In the genomic region with DNA sequence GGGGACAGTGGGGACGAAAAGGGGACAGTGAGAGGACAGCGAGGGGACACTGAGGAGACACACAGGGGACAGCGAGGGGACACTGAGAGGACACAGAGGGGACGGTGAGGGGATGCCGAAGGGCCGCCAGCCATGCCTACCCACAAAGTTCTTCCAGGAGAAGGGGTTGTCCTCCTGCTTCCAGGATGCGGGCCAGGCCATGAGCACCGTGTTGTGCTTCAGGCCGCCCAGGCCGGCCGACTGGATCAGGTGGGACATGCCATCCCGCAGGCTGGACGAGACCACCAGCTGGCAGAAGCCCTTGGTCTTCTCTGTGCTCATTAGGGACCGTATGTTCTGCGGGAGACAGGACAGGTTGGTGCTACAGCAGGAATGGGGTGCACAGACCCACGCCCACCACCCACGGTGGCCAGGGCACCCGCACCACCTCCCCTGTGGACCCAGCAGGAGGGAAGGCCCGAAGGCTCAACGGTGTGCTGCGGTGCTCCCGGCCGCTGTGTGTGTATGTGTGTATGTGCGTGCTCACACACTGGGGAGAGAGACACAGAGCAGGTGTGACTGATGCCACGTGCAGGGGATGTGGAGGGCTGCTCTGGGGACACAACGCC, we compare ENCODE assay signal across 1 cellular context.
TF ChIP-seq lines count a peak whose summit lies in the region.

No MANE protein-coding gene starts in this region.

TF ChIP-seq in HepG2, 621 proteins besides CTCF, POLR2A, EP300 and RAD21:
- TF ChIP-seq ISX (CRISPR knock-in tag; conservative IDR thresholded peaks at IDR 0.05) (no peak), PHF5A (CRISPR knock-in tag; IDR thresholded peaks at IDR 0.05; ENCODE audit: low read depth, unreplicated experiment) (no peak), ZSCAN31 (CRISPR knock-in tag; IDR thresholded peaks at IDR 0.05; ENCODE audit: low read depth) (no peak), CCDC6 (CRISPR knock-in tag; IDR thresholded peaks at IDR 0.05) (no peak), DR1 (CRISPR knock-in tag; IDR thresholded peaks at IDR 0.05) (no peak), HOXA9 (CRISPR knock-in tag; IDR thresholded peaks at IDR 0.05; ENCODE audit: borderline replicate concordance) (no peak), ZNF547 (CRISPR knock-in tag; IDR thresholded peaks at IDR 0.05) (no peak), AGO2 (optimal IDR thresholded peaks at IDR 0.05; ENCODE audit: low read depth, low read length) (peak; percentile 68)
- TF ChIP-seq, protein P1, sequence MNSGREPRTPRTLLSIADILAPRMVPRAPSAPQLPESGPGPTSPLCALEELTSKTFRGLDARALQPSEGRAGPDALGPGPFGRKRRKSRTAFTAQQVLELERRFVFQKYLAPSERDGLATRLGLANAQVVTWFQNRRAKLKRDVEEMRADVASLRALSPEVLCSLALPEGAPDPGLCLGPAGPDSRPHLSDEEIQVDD (CRISPR knock-in tag; IDR thresholded peaks at IDR 0.05; ENCODE audit: borderline replicate concordance): no peak
